ENCODE assay signal across 21 cellular contexts in genomic region chr5:167764650-167765289, GRCh38.
DNase-seq lines count a peak whose midpoint lies in the region; ATAC-seq, FAIRE-seq and TF ChIP-seq lines count a peak whose summit lies in the region.
"Had no signal": no experiment of that assay in that cellular context is flagged by ENCODE, and none has a peak within 500 bp of the region (broad histone marks: within the 10 kb centered on the region; RNA-seq: fewer than 3 reads in every experiment).

No MANE protein-coding gene starts in this region.

- H3K4me1 Mint-ChIP-seq in GM23338 (peaks cover 34% of the 10 kb centered on the region), glutamatergic neuron (ENCODE audit: low read depth, unreplicated experiment) (peaks cover 20% of the 10 kb centered on the region)
- H3K4me1 Mint-ChIP-seq: B cell had no signal

- no peaks in the 10 kb centered on the region for H3K79me2 ChIP-seq in GM23338 (replicated peaks; ENCODE audit: insufficient read depth)
- H3K79me2 ChIP-seq in PC-3 (ENCODE audit: low read length) = no peaks in the 10 kb centered on the region
- no peaks in the 10 kb centered on the region for H3K79me2 ChIP-seq in trophoblast cell (ENCODE audit: control insufficient read depth, insufficient read depth, low read length, poor library complexity)
- no peaks in the 10 kb centered on the region for H3K79me2 ChIP-seq in HepG2 (ENCODE audit: insufficient read depth, low read length)

- H3K9me3 Mint-ChIP-seq in GM23338 = no peaks in the 10 kb centered on the region
- H3K9me3 Mint-ChIP-seq in glutamatergic neuron (ENCODE audit: unreplicated experiment) = peaks cover 2% of the 10 kb centered on the region
- H3K9me3 Mint-ChIP-seq: CD4-positive, alpha-beta T cell had no signal

- H3K4me2 ChIP-seq in GM23338 = peak overlapping the region; percentile 46
- no peak overlapping the region for H3K4me2 ChIP-seq in PC-3 (ENCODE audit: low read length)
- no peak overlapping the region for H3K4me2 ChIP-seq in trophoblast cell (ENCODE audit: low read length)
- no peak overlapping the region for H3K4me2 ChIP-seq in HepG2 (ENCODE audit: low read depth, low read length)
- H3K4me2 ChIP-seq: PC-9 had no signal

- no peak for TF ChIP-seq RAD21 in HepG2 (CRISPR knock-in tag; IDR thresholded peaks at IDR 0.05)

- no peak overlapping the region for H2BK120ac ChIP-seq in trophoblast cell (ENCODE audit: insufficient read depth, low read length, poor library complexity)

- H3K79me1 ChIP-seq in trophoblast cell (ENCODE audit: low read length) = no peaks in the 10 kb centered on the region

- H3K27ac ChIP-seq in GM23338 (ENCODE audit: low read depth) = peak overlapping the region; percentile 26; the same call in 1 of the 2 replicates
- peak overlapping the region; percentile 79 for H3K27ac ChIP-seq in PC-3 (ENCODE audit: low read length)
- no peak overlapping the region for H3K27ac ChIP-seq in trophoblast cell (ENCODE audit: low read depth, low read length)
- no peak overlapping the region for H3K27ac ChIP-seq in HepG2 (ENCODE audit: extremely low read length, insufficient read depth, low read length)
- H3K27ac ChIP-seq: PC-9 had no signal

- intact Hi-C loops in PC-3 (cut with micrococcal nuclease) = no loop called here
- intact Hi-C loops in HepG2 (cut with micrococcal nuclease; ENCODE audit: unreplicated experiment) = no loop called here

- no CpG with 5 or more reads among the region's 6 CpGs for WGBS in trophoblast cell (ENCODE audit: extremely low coverage, insufficient coverage, insufficient read length)
- WGBS in HepG2 (ENCODE audit: low lambda C conversion rate) = 10% methylated on average over 6 of the region's 6 CpGs

- H3K4me3 ChIP-seq in GM23338 = no peak overlapping the region
- no peak overlapping the region for H3K4me3 ChIP-seq in PC-3 (ENCODE audit: low read length)
- no peak overlapping the region for H3K4me3 ChIP-seq in trophoblast cell (ENCODE audit: low read depth, low read length)
- no peak overlapping the region for H3K4me3 ChIP-seq in HepG2 (replicated peaks in 1 of 3; ENCODE audit: insufficient read depth in 1 of 3, low read depth in 2 of 3, low read length in 3 of 3)
- H3K4me3 ChIP-seq: PC-9 had no signal

- peak overlapping the region; percentile 57 for H2BK12ac ChIP-seq in trophoblast cell (ENCODE audit: low read length)

- H3K36me3 ChIP-seq in GM23338 (ENCODE audit: insufficient read depth) (no peaks in the 10 kb centered on the region), PC-3 (ENCODE audit: low read depth, low read length) (no peaks in the 10 kb centered on the region), trophoblast cell (ENCODE audit: control insufficient read depth in 1 of 2, insufficient read depth in 2 of 2, low read length in 2 of 2) (no peaks in the 10 kb centered on the region), HepG2 (replicated peaks in 1 of 2; ENCODE audit: control insufficient read depth in 1 of 2, insufficient read depth in 2 of 2, low read length in 2 of 2) (no peaks in the 10 kb centered on the region)

- CTCF ChIA-PET in PC-3 (lab: Charles Lee) (no interaction called here), HepG2 (lab: Yijun Ruan, JAX; ENCODE audit: low intra/inter-chr PET ratio, low total read pairs) (no interaction called here)

- H4K20me1 ChIP-seq in GM23338 (replicated peaks; ENCODE audit: insufficient read depth) = no peaks in the 10 kb centered on the region
- H4K20me1 ChIP-seq in PC-3 (ENCODE audit: low read length) = no peaks in the 10 kb centered on the region
- H4K20me1 ChIP-seq in HepG2 (ENCODE audit: insufficient read depth, low read length) = no peaks in the 10 kb centered on the region

- H3K9me2 ChIP-seq in GM23338 (ENCODE audit: insufficient read depth) = peaks cover 9% of the 10 kb centered on the region
- H3K9me2 ChIP-seq in PC-3 (replicated peaks; ENCODE audit: low read length) = no peaks in the 10 kb centered on the region

- H3K27ac Mint-ChIP-seq in GM23338 (peak overlapping the region; percentile 40; the same call in 1 of the 2 replicates), glutamatergic neuron (ENCODE audit: unreplicated experiment) (no peak overlapping the region)
- H3K27ac Mint-ChIP-seq: B cell; CD4-positive, alpha-beta T cell had no signal

- H4K8ac ChIP-seq in trophoblast cell (ENCODE audit: low read depth, low read length) = no peak overlapping the region

- TF ChIP-seq CTCF in GM23338 (conservative IDR thresholded peaks at IDR 0.05; ENCODE audit: low read depth in 2 of 2) = no peak
- TF ChIP-seq CTCF in PC-3 (conservative IDR thresholded peaks at IDR 0.05; ENCODE audit: low read depth, low read length) = no peak
- TF ChIP-seq CTCF in glutamatergic neuron (IDR thresholded peaks at IDR 0.05; ENCODE audit: partially characterized antibody, unreplicated experiment) = no peak
- TF ChIP-seq CTCF in HepG2 (CRISPR knock-in tag; IDR thresholded peaks at IDR 0.05) = no peak

- DNase-seq in GM23338 (ENCODE audit: low spot score) (no peak), PC-3 (no peak), glutamatergic neuron (no peak), trophoblast cell (no peak), HepG2 (ENCODE audit: low spot score) (no peak), NCI-H2029 treated with DMSO at 0.1 percent for 48 hours (lab: John Stamatoyannopoulos, UW) (no peak)
- DNase-seq: Calu3; CD4-positive, alpha-beta T cell; DMS79; GOT3; MM.1S; NCI-H1105 treated with DMSO at 0.1 percent for 48 hours; NCI-H2081 treated with DMSO at 0.1 percent for 48 hours; NCI-H2227 treated with DMSO at 0.1 percent for 48 hours; NCI-H524 treated with DMSO at 0.1 percent for 48 hours; PC-9; Right ventricle myocardium superior had no signal

- peaks cover 29% of the 10 kb centered on the region for H3K4me1 ChIP-seq in GM23338 (ENCODE audit: insufficient read depth)
- H3K4me1 ChIP-seq in PC-3 (ENCODE audit: insufficient read depth, low read length) = peaks cover 13% of the 10 kb centered on the region
- H3K4me1 ChIP-seq in trophoblast cell (ENCODE audit: control insufficient read depth in 1 of 2, insufficient read depth in 2 of 2, low read length in 2 of 2) = peaks cover 0 to 5% of the 10 kb centered on the region in 2 experiments
- H3K4me1 ChIP-seq in HepG2 (ENCODE audit: insufficient read depth, low read length) = no peaks in the 10 kb centered on the region

- no peak overlapping the region for H2BK5ac ChIP-seq in trophoblast cell (ENCODE audit: low read depth, low read length, poor library complexity)

- no peak overlapping the region for H3K14ac ChIP-seq in trophoblast cell (ENCODE audit: low read length)

- no peaks in the 10 kb centered on the region for H3K27me3 Mint-ChIP-seq in GM23338 (ENCODE audit: insufficient read depth, low read depth, poor library complexity)
- peaks cover 2% of the 10 kb centered on the region for H3K27me3 Mint-ChIP-seq in glutamatergic neuron (ENCODE audit: unreplicated experiment)
- H3K27me3 Mint-ChIP-seq: B cell; CD4-positive, alpha-beta T cell had no signal

- no peak for FAIRE-seq in HepG2 (lab: Jason Lieb, UNC)
- FAIRE-seq: G401.6, GM12891 had no signal

- in situ Hi-C loops in HepG2 (cut with HindIII; ENCODE audit: extremely low pct_ligation_motif_present, low pct_unique_long_range_greater_than_20kb) = no loop called here

- no peaks in the 10 kb centered on the region for H3K9me3 ChIP-seq in PC-3 (ENCODE audit: low read length)
- no peaks in the 10 kb centered on the region for H3K9me3 ChIP-seq in trophoblast cell (ENCODE audit: insufficient read depth, low read depth, low read length)
- no peaks in the 10 kb centered on the region for H3K9me3 ChIP-seq in HepG2 (ENCODE audit: low read length)

- no peak overlapping the region for H3K4ac ChIP-seq in trophoblast cell (ENCODE audit: low read depth, low read length)

- BruUV-seq in PC-3 (replicated peaks; lab: Mats Ljungman, UMichigan) (no TSS peak), HepG2 (replicated peaks; lab: Mats Ljungman, UMichigan) (no TSS peak)

- no peak for TF ChIP-seq POLR2A in HepG2 (IDR thresholded peaks at IDR 0.05; ENCODE audit: insufficient read depth in 1 of 2, low read depth in 2 of 2, low read length in 2 of 2)

- H3K27me3 ChIP-seq in GM23338 (ENCODE audit: insufficient read depth) (no peaks in the 10 kb centered on the region), PC-3 (ENCODE audit: low read length) (peaks cover 13% of the 10 kb centered on the region), trophoblast cell (ENCODE audit: insufficient read depth, low read length) (no peaks in the 10 kb centered on the region), HepG2 (ENCODE audit: control insufficient read depth in 1 of 2, insufficient read depth in 2 of 2, low read length in 2 of 2) (0 out of 5 replicates have a peak, but pooled peaks cover 0 to 5% of the 10 kb centered on the region in 2 experiments)

- POLR2A ChIA-PET in PC-3 (lab: Charles Lee; ENCODE audit: unreplicated experiment) = no interaction called here
- POLR2A ChIA-PET in HepG2 (lab: Yijun Ruan, JAX) = no interaction called here

- H4K91ac ChIP-seq in trophoblast cell (ENCODE audit: low read depth, low read length) = no peak overlapping the region

- H2AK5ac ChIP-seq in trophoblast cell (ENCODE audit: low read length) = no peak overlapping the region

- H4K12ac ChIP-seq in trophoblast cell (ENCODE audit: low read depth, low read length) = no peak overlapping the region

- no peak overlapping the region for H3K23ac ChIP-seq in trophoblast cell (ENCODE audit: low read length)

- peak; percentile 63 for ATAC-seq in GM23338
- no peak for ATAC-seq in PC-3
- ATAC-seq in HepG2 = no peak
- ATAC-seq in GM21619 (IDR thresholded peaks at IDR 0.05; ENCODE audit: unreplicated experiment) = no peak

- peak overlapping the region; percentile 71 for H3K9ac ChIP-seq in PC-3 (ENCODE audit: low read length)
- no peak overlapping the region for H3K9ac ChIP-seq in trophoblast cell (ENCODE audit: low read length)
- H3K9ac ChIP-seq in HepG2 (ENCODE audit: insufficient read depth, low read depth, low read length) = no peak overlapping the region

- H3F3A ChIP-seq in GM23338 (replicated peaks; ENCODE audit: low read depth) (no peaks in the 10 kb centered on the region), PC-3 (ENCODE audit: low read length, unreplicated experiment) (no peaks in the 10 kb centered on the region)

- H3K18ac ChIP-seq in trophoblast cell (ENCODE audit: low read length) = no peak overlapping the region

- no peak for TF ChIP-seq EP300 in HepG2 (IDR thresholded peaks at IDR 0.05; ENCODE audit: low read depth in 2 of 2, low read length in 2 of 2)
- TF ChIP-seq EP300 in HepG2 (CRISPR knock-in tag; IDR thresholded peaks at IDR 0.05; ENCODE audit: borderline replicate concordance) = no peak

- no peak overlapping the region for H3K4me3 Mint-ChIP-seq in GM23338
- H3K4me3 Mint-ChIP-seq in glutamatergic neuron (ENCODE audit: unreplicated experiment) = peak overlapping the region; percentile 44
- H3K4me3 Mint-ChIP-seq: B cell; CD4-positive, alpha-beta T cell had no signal

- H3K36me3 Mint-ChIP-seq in GM23338 (ENCODE audit: low read depth) (no peaks in the 10 kb centered on the region), glutamatergic neuron (ENCODE audit: unreplicated experiment) (no peaks in the 10 kb centered on the region)

- H2AFZ ChIP-seq in GM23338 (peak overlapping the region; percentile 40; the same call in 1 of the 2 replicates), PC-3 (ENCODE audit: low read length) (no peak overlapping the region), trophoblast cell (ENCODE audit: insufficient read depth, low read length, poor library complexity) (no peak overlapping the region), HepG2 (ENCODE audit: low read length) (no peak overlapping the region)
- H2AFZ ChIP-seq: PC-9 had no signal

TF ChIP-seq in HepG2, 621 proteins besides CTCF, POLR2A, EP300 and RAD21 (continues in another document):
- no peak for TF ChIP-seq ZNF766 (CRISPR knock-in tag; IDR thresholded peaks at IDR 0.05; ENCODE audit: borderline replicate concordance)

Comparison
In these comparisons a context has a peak if more than half of its experiments do, and no peak if none do; other contexts are left out.
1. H3K27ac ChIP-seq: peak in GM23338 (single experiment) and PC-3 (single experiment); none in trophoblast cell (single experiment) and HepG2 (single experiment).